In the genomic region with DNA sequence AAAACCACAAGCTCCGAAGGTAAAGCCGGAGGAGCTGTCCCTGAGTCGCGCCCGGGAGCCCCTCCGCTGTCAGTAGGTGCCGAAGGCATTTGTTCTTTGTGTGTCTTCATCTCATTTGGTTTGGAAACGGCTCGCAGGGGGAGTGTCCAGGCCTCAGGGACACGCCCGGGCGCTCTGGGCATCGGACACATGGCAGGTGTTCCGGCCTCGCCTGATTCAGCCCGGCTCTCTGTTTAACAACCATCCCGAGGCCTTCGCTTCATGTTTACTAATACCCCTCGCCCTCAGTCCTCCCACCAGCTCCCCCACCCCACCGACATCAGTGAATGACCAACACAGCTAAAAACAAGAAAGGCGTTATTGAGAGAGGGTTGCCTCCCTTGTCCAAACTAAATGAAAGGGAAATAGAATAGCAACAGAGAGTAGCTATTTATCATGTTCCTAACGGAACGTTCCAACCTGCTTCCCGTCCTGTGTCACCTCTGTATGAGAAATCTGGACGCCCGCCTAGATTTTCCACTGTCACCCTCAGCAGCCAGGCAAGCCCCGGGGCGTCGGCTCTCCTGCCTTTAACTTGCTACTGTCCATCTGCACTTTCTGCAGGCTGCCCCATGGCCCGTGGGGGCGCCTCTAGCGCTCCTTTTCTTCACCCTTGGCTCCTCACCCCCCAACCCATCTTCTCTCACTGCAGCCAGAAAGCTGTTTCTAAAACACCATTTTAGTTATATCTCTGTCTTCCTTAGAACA, we compare ENCODE assay signal across 2 cellular contexts.
TF ChIP-seq lines count a peak whose summit lies in the region.

No MANE protein-coding gene starts in this region.

TF ChIP-seq in H1, 55 proteins besides CTCF, POLR2A, EP300 and RAD21 (continued from another document):
- TF ChIP-seq RBBP5 (IDR thresholded peaks at IDR 0.05; ENCODE audit: borderline replicate concordance, low read depth, low read length): no peak
- TF ChIP-seq TEAD4 (IDR thresholded peaks at IDR 0.05; ENCODE audit: low read depth, low read length): no peak
- TF ChIP-seq HDAC6 (IDR thresholded peaks at IDR 0.05; ENCODE audit: low read depth, low read length): no peak

TF ChIP-seq in WTC11, 78 proteins besides CTCF, POLR2A, EP300 and RAD21 (continued from another document):
- TF ChIP-seq, protein P1, sequence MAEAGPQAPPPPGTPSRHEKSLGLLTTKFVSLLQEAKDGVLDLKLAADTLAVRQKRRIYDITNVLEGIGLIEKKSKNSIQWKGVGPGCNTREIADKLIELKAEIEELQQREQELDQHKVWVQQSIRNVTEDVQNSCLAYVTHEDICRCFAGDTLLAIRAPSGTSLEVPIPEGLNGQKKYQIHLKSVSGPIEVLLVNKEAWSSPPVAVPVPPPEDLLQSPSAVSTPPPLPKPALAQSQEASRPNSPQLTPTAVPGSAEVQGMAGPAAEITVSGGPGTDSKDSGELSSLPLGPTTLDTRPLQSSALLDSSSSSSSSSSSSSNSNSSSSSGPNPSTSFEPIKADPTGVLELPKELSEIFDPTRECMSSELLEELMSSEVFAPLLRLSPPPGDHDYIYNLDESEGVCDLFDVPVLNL (CRISPR knock-in tag; IDR thresholded peaks at IDR 0.05; ENCODE audit: borderline replicate concordance, low read depth): no peak
- TF ChIP-seq KAT7 (CRISPR knock-in tag; IDR thresholded peaks at IDR 0.05; ENCODE audit: borderline replicate concordance) (no peak), ZNF671 (CRISPR knock-in tag; IDR thresholded peaks at IDR 0.05) (no peak), FOXP1 (CRISPR knock-in tag; IDR thresholded peaks at IDR 0.05; ENCODE audit: borderline replicate concordance) (no peak), ZNF219 (CRISPR knock-in tag; IDR thresholded peaks at IDR 0.05; ENCODE audit: borderline replicate concordance) (no peak)
- TF ChIP-seq, protein P2, sequence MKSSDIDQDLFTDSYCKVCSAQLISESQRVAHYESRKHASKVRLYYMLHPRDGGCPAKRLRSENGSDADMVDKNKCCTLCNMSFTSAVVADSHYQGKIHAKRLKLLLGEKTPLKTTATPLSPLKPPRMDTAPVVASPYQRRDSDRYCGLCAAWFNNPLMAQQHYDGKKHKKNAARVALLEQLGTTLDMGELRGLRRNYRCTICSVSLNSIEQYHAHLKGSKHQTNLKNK (CRISPR knock-in tag; IDR thresholded peaks at IDR 0.05): no peak
- TF ChIP-seq, protein P3, sequence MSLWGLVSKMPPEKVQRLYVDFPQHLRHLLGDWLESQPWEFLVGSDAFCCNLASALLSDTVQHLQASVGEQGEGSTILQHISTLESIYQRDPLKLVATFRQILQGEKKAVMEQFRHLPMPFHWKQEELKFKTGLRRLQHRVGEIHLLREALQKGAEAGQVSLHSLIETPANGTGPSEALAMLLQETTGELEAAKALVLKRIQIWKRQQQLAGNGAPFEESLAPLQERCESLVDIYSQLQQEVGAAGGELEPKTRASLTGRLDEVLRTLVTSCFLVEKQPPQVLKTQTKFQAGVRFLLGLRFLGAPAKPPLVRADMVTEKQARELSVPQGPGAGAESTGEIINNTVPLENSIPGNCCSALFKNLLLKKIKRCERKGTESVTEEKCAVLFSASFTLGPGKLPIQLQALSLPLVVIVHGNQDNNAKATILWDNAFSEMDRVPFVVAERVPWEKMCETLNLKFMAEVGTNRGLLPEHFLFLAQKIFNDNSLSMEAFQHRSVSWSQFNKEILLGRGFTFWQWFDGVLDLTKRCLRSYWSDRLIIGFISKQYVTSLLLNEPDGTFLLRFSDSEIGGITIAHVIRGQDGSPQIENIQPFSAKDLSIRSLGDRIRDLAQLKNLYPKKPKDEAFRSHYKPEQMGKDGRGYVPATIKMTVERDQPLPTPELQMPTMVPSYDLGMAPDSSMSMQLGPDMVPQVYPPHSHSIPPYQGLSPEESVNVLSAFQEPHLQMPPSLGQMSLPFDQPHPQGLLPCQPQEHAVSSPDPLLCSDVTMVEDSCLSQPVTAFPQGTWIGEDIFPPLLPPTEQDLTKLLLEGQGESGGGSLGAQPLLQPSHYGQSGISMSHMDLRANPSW (CRISPR knock-in tag; conservative IDR thresholded peaks at IDR 0.05; ENCODE audit: low read depth): no peak
